9 cellular contexts compared by ENCODE assay signal in genomic region chr1:12161662-12162458, GRCh38. TPM values are rescaled to one million over a fixed set of nuclear protein-coding genes. Genes with fewer than 3 reads are reported as not detected.
DNase-seq lines count a peak whose midpoint lies in the region; ATAC-seq and TF ChIP-seq lines count a peak whose summit lies in the region.
"Had no signal": no experiment of that assay in that cellular context is flagged by ENCODE, and none has a peak within 500 bp of the region (broad histone marks: within the 10 kb centered on the region; RNA-seq: fewer than 3 reads in every experiment).

No MANE protein-coding gene starts in this region.

- intact Hi-C loops in left lung (cut with DNase I): no loop called here

- no peaks in the 10 kb centered on the region for H3K27me3 ChIP-seq in CD8-positive, alpha-beta memory T cell (ENCODE audit: insufficient read depth, low read length, poor library complexity, severe bottlenecking)
- H3K27me3 ChIP-seq in HL-60 (ENCODE audit: insufficient read depth, poor library complexity, severe bottlenecking) (no peaks in the 10 kb centered on the region), brain microvascular endothelial cell (replicated peaks) (no peaks in the 10 kb centered on the region), left lung (no peaks in the 10 kb centered on the region)

- H3K9me3 Mint-ChIP-seq in CD8-positive, alpha-beta memory T cell: no peaks in the 10 kb centered on the region

- H3K27ac Mint-ChIP-seq in CD8-positive, alpha-beta memory T cell: peak overlapping the region; percentile 92 to 98 (median 96)

- peak; percentile 68 for ATAC-seq in GM19467 (IDR thresholded peaks at IDR 0.05; ENCODE audit: unreplicated experiment)
- ATAC-seq in left lung: peak; percentile 93

- in situ Hi-C loops in brain microvascular endothelial cell (cut with HindIII; ENCODE audit: low pct_ligation_motif_present, low sequenced_read_pairs): no loop called here

- no peaks in the 10 kb centered on the region for H3K27me3 Mint-ChIP-seq in CD8-positive, alpha-beta memory T cell

- POLR2A ChIA-PET in CD8-positive, alpha-beta memory T cell (lab: Charles Lee): interaction anchor here (1.1 to 1.9 kb wide), 4 partner anchors 9 to 16 kb away, joined by 3 to 22 read pairs (median 10); no protein-coding TSS in a partner anchor

- CTCF ChIA-PET in CD8-positive, alpha-beta memory T cell (lab: Charles Lee): interaction anchor here (0.9 to 4.8 kb wide), 9 partner anchors 11 to 48 kb away, joined by 3 to 23 read pairs (median 4); no protein-coding TSS in a partner anchor

- peak overlapping the region; percentile 46 for H3K4me3 ChIP-seq in CD8-positive, alpha-beta memory T cell (ENCODE audit: low read length)
- H3K4me3 ChIP-seq in HL-60 (replicated peaks; ENCODE audit: insufficient read depth, low read length) (no peak overlapping the region), brain microvascular endothelial cell (ENCODE audit: low read depth, low read length) (no peak overlapping the region), left lung (no peak overlapping the region)
- H3K4me3 ChIP-seq: cardiac muscle cell had no signal

- H3K4me3 Mint-ChIP-seq in CD8-positive, alpha-beta memory T cell: peak overlapping the region; percentile 72 to 83 (median 76)

- H3K27ac ChIP-seq in CD8-positive, alpha-beta memory T cell (ENCODE audit: low read depth, low read length): peak overlapping the region; percentile 77
- H3K27ac ChIP-seq in HL-60 (replicated peaks) (peak overlapping the region; percentile 75), brain microvascular endothelial cell (no peak overlapping the region), left lung (peak overlapping the region; percentile 68 to 91)
- H3K27ac ChIP-seq: cardiac muscle cell had no signal

- H3K36me3 ChIP-seq in CD8-positive, alpha-beta memory T cell (ENCODE audit: insufficient read depth, low read length): no peaks in the 10 kb centered on the region
- H3K36me3 ChIP-seq in brain microvascular endothelial cell (replicated peaks) (no peaks in the 10 kb centered on the region), left lung (no peaks in the 10 kb centered on the region)
- H3K36me3 ChIP-seq: cardiac muscle cell had no signal

- peak in 4 of 5 donors; percentile 71 to 91 (median 78) for DNase-seq in CD8-positive, alpha-beta memory T cell
- DNase-seq in HL-60 (ENCODE audit: low read depth in 1 of 2, low spot score in 1 of 2) (peak; percentile 91 to 96), T1000 (lab: John Stamatoyannopoulos, UW) (peak; percentile 61), brain microvascular endothelial cell (peak; percentile 91), left lung (peak; percentile 92 to 93), NCI-H1694 treated with DMSO at 0.1 percent for 48 hours (lab: John Stamatoyannopoulos, UW) (no peak)
- peak; percentile 63 for DNase-seq in stimulated activated CD8-positive, alpha-beta memory T cell treated with anti-CD3 and anti-CD28 coated beads, Interleukin-12 subunit alpha, Interleukin-12 subunit beta, amount 100 ng/mL, for 1 hour (ENCODE audit: low read depth)

- peaks cover 0 to 2% (median 0%) of the 10 kb centered on the region in 3 donors for H3K36me3 Mint-ChIP-seq in CD8-positive, alpha-beta memory T cell

- H3K4me1 Mint-ChIP-seq in CD8-positive, alpha-beta memory T cell: peaks cover 73 to 87% (median 78%) of the 10 kb centered on the region in 3 donors

- no peaks in the 10 kb centered on the region for H3K9me3 ChIP-seq in CD8-positive, alpha-beta memory T cell (ENCODE audit: low read length)
- no peaks in the 10 kb centered on the region for H3K9me3 ChIP-seq in left lung

- peaks cover 73% of the 10 kb centered on the region for H3K4me1 ChIP-seq in CD8-positive, alpha-beta memory T cell (ENCODE audit: insufficient read depth, low read length)
- H3K4me1 ChIP-seq in left lung: peaks cover 13 to 99% of the 10 kb centered on the region in 2 donors

- TF ChIP-seq CTCF in HL-60 (IDR thresholded peaks at IDR 0.05; ENCODE audit: insufficient read depth, low read length) (no peak), brain microvascular endothelial cell (IDR thresholded peaks at IDR 0.05; ENCODE audit: low read depth, low read length, missing control alignments) (no peak), left lung (IDR thresholded peaks at IDR 0.05) (no peak)

RNA-seq across cellular contexts. Expression of gene TNFRSF1B, which starts 4.9 kb away (rescaled TPM):
- total RNA-seq in CD8-positive, alpha-beta memory T cell: 100 to 1,000 TPM; 169 to 174 TPM
- polyA plus RNA-seq in CD8-positive, alpha-beta memory T cell: 164 TPM
- 100 to 1,000 TPM in 1 of 2 donors, 10 to 100 TPM in 1; 33.0 to 109 TPM for total RNA-seq in left lung
- polyA plus RNA-seq: cardiac muscle cell had no signal
